ENCODE assay signal across 14 cellular contexts in the genomic region with DNA sequence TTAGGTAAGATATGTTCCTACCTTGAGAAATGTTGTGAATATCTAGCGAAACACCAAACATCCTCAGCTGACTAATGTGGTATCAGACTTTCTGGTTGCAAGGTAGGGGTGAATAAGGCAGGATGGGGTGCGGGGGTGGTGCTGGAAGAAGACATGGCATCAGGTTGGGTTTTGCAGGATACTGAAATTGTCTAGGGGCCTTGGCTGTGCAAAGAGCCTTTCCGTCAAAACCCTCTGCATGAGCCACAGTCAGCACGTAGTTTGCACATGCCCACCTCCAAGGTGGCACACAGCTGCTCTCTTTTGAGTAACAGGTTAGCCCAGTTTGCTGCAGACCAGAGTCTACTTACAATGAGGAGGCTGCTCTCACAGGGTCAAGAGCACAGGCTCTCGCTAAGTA. TPM values are rescaled to one million over a fixed set of nuclear protein-coding genes. Genes with fewer than 3 reads are reported as not detected.
A peak's percentile ranks its signal among the peaks of the same experiment; 100 is the strongest.
DNase-seq lines count a peak whose midpoint lies in the region; ATAC-seq, FAIRE-seq and TF ChIP-seq lines count a peak whose summit lies in the region.
"Had no signal": no experiment of that assay in that cellular context is flagged by ENCODE, and none has a peak within 500 bp of the region (broad histone marks: within the 10 kb centered on the region; RNA-seq: fewer than 3 reads in every experiment).

No MANE protein-coding gene starts in this region.

- CTCF ChIA-PET in activated CD8-positive, alpha-beta T cell treated with anti-CD3 and anti-CD28 coated beads, Interleukin-2, amount 10 ng/mL, durations not matched to agents 7 days and 5 days (lab: Charles Lee) = interaction anchor here (0.8 to 7.9 kb wide), 5 partner anchors 12 to 56 kb away, joined by 3 to 70 read pairs (median 5); no protein-coding TSS in a partner anchor

- TF ChIP-seq POLR2A in H54 (IDR thresholded peaks at IDR 0.05; ENCODE audit: low read depth, low read length) = no peak

- H3K4me1 Mint-ChIP-seq in activated CD8-positive, alpha-beta T cell treated with anti-CD3 and anti-CD28 coated beads, Interleukin-2, amount 10 ng/mL, durations not matched to agents 7 days and 5 days (ENCODE audit: low read depth) = peaks cover 94% of the 10 kb centered on the region
- H3K4me1 Mint-ChIP-seq: WTC11 had no signal

- no peaks in the 10 kb centered on the region for H3K27me3 Mint-ChIP-seq in activated CD8-positive, alpha-beta T cell treated with anti-CD3 and anti-CD28 coated beads, Interleukin-2, amount 10 ng/mL, durations not matched to agents 7 days and 5 days (ENCODE audit: low read depth)
- H3K27me3 Mint-ChIP-seq: stimulated activated naive B cell treated with anti-CD40 and anti-IgM and Interleukin-4, amounts not matched to agents 10 μg/mL and 1 μg/mL and 100 μg/mL, for 72 hours had no signal

- FAIRE-seq in H54 (lab: Jason Lieb, UNC) = no peak

- H3K36me3 Mint-ChIP-seq in activated CD8-positive, alpha-beta T cell treated with anti-CD3 and anti-CD28 coated beads, Interleukin-2, amount 10 ng/mL, durations not matched to agents 7 days and 5 days (ENCODE audit: low read depth) = peaks cover 91% of the 10 kb centered on the region

- ATAC-seq in activated CD8-positive, alpha-beta T cell treated with anti-CD3 and anti-CD28 coated beads, Interleukin-2, amount 10 ng/mL, durations not matched to agents 7 days and 5 days = peak; percentile 2
- ATAC-seq in HG02571 (IDR thresholded peaks at IDR 0.05; ENCODE audit: unreplicated experiment) = no peak
- ATAC-seq: stimulated activated naive B cell treated with anti-CD40 and anti-IgM and Interleukin-4, amounts not matched to agents 10 μg/mL and 1 μg/mL and 100 μg/mL, for 72 hours; WTC11 had no signal

- POLR2A ChIA-PET in activated CD8-positive, alpha-beta T cell treated with anti-CD3 and anti-CD28 coated beads, Interleukin-2, amount 10 ng/mL, durations not matched to agents 7 days and 5 days (lab: Charles Lee) = interaction anchor here (1.6 to 3.5 kb wide), 3 partner anchors 37 to 134 kb away, joined by 4 to 15 read pairs (median 4); no protein-coding TSS in a partner anchor

- peak overlapping the region; percentile 36 for H3K4me3 Mint-ChIP-seq in activated CD8-positive, alpha-beta T cell treated with anti-CD3 and anti-CD28 coated beads, Interleukin-2, amount 10 ng/mL, durations not matched to agents 7 days and 5 days
- H3K4me3 Mint-ChIP-seq: stimulated activated naive B cell treated with anti-CD40 and anti-IgM and Interleukin-4, amounts not matched to agents 10 μg/mL and 1 μg/mL and 100 μg/mL, for 72 hours; WTC11 had no signal

- DNase-seq in NCI-H524 treated with DMSO at 0.1 percent for 48 hours (lab: John Stamatoyannopoulos, UW) = peak; percentile 47
- peak; percentile 44 for DNase-seq in activated CD8-positive, alpha-beta T cell treated with anti-CD3 and anti-CD28 coated beads, Interleukin-2, amount 10 ng/mL, durations not matched to agents 7 days and 5 days
- peak; percentile 2 for DNase-seq in central memory CD4-positive, alpha-beta T cell
- DNase-seq in stimulated activated CD4-positive, alpha-beta T cell treated with anti-CD3 and anti-CD28 coated beads, TNF-alpha, amount 100 ng/mL, for 24 hours (ENCODE audit: low read depth in 3 of 3) = peak in 2 of 3 experiments; percentile 40 to 66
- DNase-seq in middle frontal gyrus (ENCODE audit: extremely low spot score, low spot score) = no peak
- no peak for DNase-seq in H54 (ENCODE audit: insufficient read length, low spot score)
- DNase-seq: anterior cingulate cortex; GDM1; GOT3; NCI-H187; nucleus accumbens; stimulated activated naive B cell treated with anti-CD40 and anti-IgM and Interleukin-4, amounts not matched to agents 10 μg/mL and 1 μg/mL and 100 μg/mL, for 72 hours had no signal

- H3K27ac Mint-ChIP-seq in activated CD8-positive, alpha-beta T cell treated with anti-CD3 and anti-CD28 coated beads, Interleukin-2, amount 10 ng/mL, durations not matched to agents 7 days and 5 days = peak overlapping the region; percentile 94
- H3K27ac Mint-ChIP-seq: WTC11 had no signal

- H3K9me3 Mint-ChIP-seq in activated CD8-positive, alpha-beta T cell treated with anti-CD3 and anti-CD28 coated beads, Interleukin-2, amount 10 ng/mL, durations not matched to agents 7 days and 5 days (ENCODE audit: insufficient read depth) = peaks cover 12% of the 10 kb centered on the region

RNA-seq across cellular contexts. Expression of a gene that starts 42.0 kb away (rescaled TPM):
- total RNA-seq in activated CD8-positive, alpha-beta T cell treated with anti-CD3 and anti-CD28 coated beads, Interleukin-2, amount 10 ng/mL, durations not matched to agents 7 days and 5 days = 100 to 1,000 TPM; 261 to 271 TPM

Comparison
In these comparisons a context has a peak if more than half of its experiments do, and no peak if none do; other contexts are left out.
1. DNase-seq: peak in NCI-H524 treated with DMSO at 0.1 percent for 48 hours (single experiment), activated CD8-positive, alpha-beta T cell treated with anti-CD3 and anti-CD28 coated beads, Interleukin-2, amount 10 ng/mL, durations not matched to agents 7 days and 5 days (single experiment), central memory CD4-positive, alpha-beta T cell (single experiment) and stimulated activated CD4-positive, alpha-beta T cell treated with anti-CD3 and anti-CD28 coated beads, TNF-alpha, amount 100 ng/mL, for 24 hours (2 of 3); none in middle frontal gyrus (single experiment) and H54 (single experiment).